10 cellular contexts compared by ENCODE assay signal in the genomic region with DNA sequence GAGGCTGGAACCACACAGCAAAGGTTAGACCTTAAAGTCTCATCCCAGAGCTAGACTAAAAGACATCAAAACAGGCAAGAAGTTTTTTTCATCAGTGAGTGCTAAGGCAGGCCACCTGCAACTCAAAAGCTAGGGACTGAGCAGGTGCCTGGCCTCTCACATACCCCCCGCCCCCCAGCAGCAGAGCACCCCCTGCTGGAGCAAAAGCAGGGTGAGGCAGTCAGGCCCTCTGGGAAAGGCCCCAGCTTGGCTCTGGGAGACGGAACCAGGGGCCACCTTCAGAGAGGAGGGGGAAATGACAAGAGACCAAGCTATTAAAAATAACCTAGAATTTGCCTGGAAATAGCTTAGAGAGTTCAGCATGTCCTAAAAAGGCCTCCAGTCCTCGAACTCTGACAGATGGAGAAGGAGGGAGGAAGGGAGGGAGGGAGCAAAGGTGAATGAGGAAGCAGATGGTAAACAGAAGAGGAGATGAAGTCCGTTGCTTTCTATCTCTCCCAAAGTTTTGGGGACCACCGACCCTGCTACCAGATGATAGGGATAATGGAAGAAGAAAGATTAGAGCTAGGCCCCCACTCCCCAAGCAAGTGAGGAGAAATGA. TPM values are rescaled to one million over a fixed set of nuclear protein-coding genes. Genes with fewer than 3 reads are reported as not detected.
DNase-seq lines count a peak whose midpoint lies in the region; ATAC-seq and TF ChIP-seq lines count a peak whose summit lies in the region.
"Had no signal": no experiment of that assay in that cellular context is flagged by ENCODE, and none has a peak within 500 bp of the region (broad histone marks: within the 10 kb centered on the region; RNA-seq: fewer than 3 reads in every experiment).

No MANE protein-coding gene starts in this region.

- H3K9ac ChIP-seq in mammary epithelial cell (ENCODE audit: insufficient read depth, low read length), result no peak overlapping the region

- POLR2A ChIA-PET in AG04450 (lab: Yijun Ruan, JAX) (interaction anchor here (1.2 kb wide), 1 partner anchor 24 kb away, joined by 3 read pairs; no protein-coding TSS in a partner anchor), HEK293 (lab: Yijun Ruan, JAX) (interaction anchor here (0.6 to 2.4 kb wide), 6 partner anchors 11 to 922 kb away, joined by 3 to 12 read pairs (median 5); partner anchors contain the start of gene CD63)

- no peak overlapping the region for H3K27ac Mint-ChIP-seq in memory B cell

- ATAC-seq in memory B cell (ENCODE audit: low read depth) (peak; percentile 65), HG02981 (IDR thresholded peaks at IDR 0.05; ENCODE audit: unreplicated experiment) (no peak)

- dilution Hi-C loops in mammary epithelial cell (cut with HindIII; ENCODE audit: low sequenced_read_pairs), result no loop called here

- H3K36me3 Mint-ChIP-seq in memory B cell, result no peaks in the 10 kb centered on the region

- H3K9me3 ChIP-seq in AG04450 (ENCODE audit: control insufficient read depth, insufficient read depth, low read length) (no peaks in the 10 kb centered on the region; the same call in 1 of the 2 replicates), HEK293 (ENCODE audit: control insufficient read depth, insufficient read depth, low read depth, low read length) (no peaks in the 10 kb centered on the region), mammary epithelial cell (replicated peaks; ENCODE audit: insufficient read depth, low read length) (no peaks in the 10 kb centered on the region)

- no peaks in the 10 kb centered on the region for H3K9me3 Mint-ChIP-seq in memory B cell

- H3K4me1 ChIP-seq in HEK293 (ENCODE audit: control insufficient read depth, insufficient read depth, low read length) (no peaks in the 10 kb centered on the region; the same call in 1 of the 2 replicates), mammary epithelial cell (ENCODE audit: insufficient read depth, low read length) (peaks cover under 1% of the 10 kb centered on the region)

- no peak for DNase-seq in AG04450 (ENCODE audit: low read depth, low spot score)
- DNase-seq in mammary epithelial cell, result no peak
- no peak for DNase-seq in memory B cell (ENCODE audit: low spot score in 2 of 2)
- DNase-seq in RKO (ENCODE audit: low spot score), result no peak
- DNase-seq in NCI-H2081 treated with DMSO at 0.1 percent for 48 hours (lab: John Stamatoyannopoulos, UW), result no peak
- DNase-seq in dermis blood vessel endothelial cell, result no peak
- DNase-seq: NCI-H2029 treated with DMSO at 0.1 percent for 48 hours; stimulated activated CD4-positive, alpha-beta T cell treated with anti-CD3 and anti-CD28 coated beads, Interleukin-1b, Interleukin-23, amount 100 ng/mL, for 48 hours had no signal

- TF ChIP-seq CTCF in AG04450 (IDR thresholded peaks at IDR 0.05; ENCODE audit: low read depth, low read length), result peak; percentile 41
- peak; percentile 70 for TF ChIP-seq CTCF in HEK293 (tag by site-specific recombination; IDR thresholded peaks at IDR 0.05)
- TF ChIP-seq CTCF in mammary epithelial cell (conservative IDR thresholded peaks at IDR 0.05 in 1 of 2, IDR thresholded peaks at IDR 0.05 in 1 of 2; ENCODE audit: extremely low read depth in 1 of 2, insufficient read depth in 1 of 2, low read depth in 1 of 2, low read length in 2 of 2), result peak; percentile 12 to 35

- H3K79me2 ChIP-seq in mammary epithelial cell (ENCODE audit: insufficient read depth, low read length), result no peaks in the 10 kb centered on the region

- H3K27me3 Mint-ChIP-seq in memory B cell, result peaks cover 12% of the 10 kb centered on the region

- CTCF ChIA-PET in AG04450 (lab: Charles Lee) (interaction anchor here (1.0 to 1.4 kb wide), 3 partner anchors 9 to 87 kb away, joined by 3 to 7 read pairs (median 3); no protein-coding TSS in a partner anchor), HEK293 (lab: Yijun Ruan, JAX) (interaction anchor here (0.6 to 3.5 kb wide), 17 partner anchors 10 to 749 kb away, joined by 3 to 21 read pairs (median 6); partner anchors contain the start of genes BLOC1S1, CD63 and RDH5), mammary epithelial cell (lab: Charles Lee; ENCODE audit: low non-redundant PET) (no interaction called here)

- H3K4me3 ChIP-seq in AG04450 (ENCODE audit: low read depth, low read length) (no peak overlapping the region), HEK293 (ENCODE audit: low read depth, low read length) (no peak overlapping the region), mammary epithelial cell (replicated peaks in 1 of 3; ENCODE audit: insufficient read depth in 1 of 3, low read depth in 2 of 3, low read length in 3 of 3) (no peak overlapping the region)

- BruUV-seq in mammary epithelial cell (replicated peaks; lab: Mats Ljungman, UMichigan), result no TSS peak

- H3K27me3 ChIP-seq in AG04450 (ENCODE audit: control insufficient read depth, insufficient read depth, low read length), result peaks cover 7% of the 10 kb centered on the region
- peaks cover 10% of the 10 kb centered on the region for H3K27me3 ChIP-seq in mammary epithelial cell (ENCODE audit: insufficient read depth, low read length)

- intact Hi-C loops in mammary epithelial cell (cut with micrococcal nuclease), result loop anchor here (5.0 kb wide), 1 partner anchor 289 kb away; no protein-coding TSS in a partner anchor

- H3K4me2 ChIP-seq in mammary epithelial cell (ENCODE audit: insufficient read depth, low read depth, low read length), result no peak overlapping the region

- no peaks in the 10 kb centered on the region for H3K36me3 ChIP-seq in HEK293 (ENCODE audit: control insufficient read depth in 2 of 2, insufficient read depth in 1 of 2, low read length in 2 of 2)
- H3K36me3 ChIP-seq in mammary epithelial cell (ENCODE audit: insufficient read depth, low read length), result no peaks in the 10 kb centered on the region

- no peaks in the 10 kb centered on the region for H4K20me1 ChIP-seq in mammary epithelial cell (ENCODE audit: insufficient read depth, low read length)

- 64% methylated on average over 4 of the region's 5 CpGs for WGBS in mammary epithelial cell (ENCODE audit: low coverage, missing lambda C conversion rate)

- H3K4me3 Mint-ChIP-seq in memory B cell, result peak overlapping the region; percentile 2

- H2AFZ ChIP-seq in mammary epithelial cell (ENCODE audit: low read depth, low read length), result no peak overlapping the region

- in situ Hi-C loops in mammary epithelial cell (cut with MboI; ENCODE audit: low sequenced_read_pairs in 2 of 2), result no loop called here

- H3K27ac ChIP-seq in AG04450 (ENCODE audit: low read depth, low read length) (no peak overlapping the region), HEK293 (ENCODE audit: extremely low read depth, low read depth, low read length) (no peak overlapping the region), mammary epithelial cell (ENCODE audit: insufficient read depth, low read depth, low read length) (no peak overlapping the region)

- H3K4me1 Mint-ChIP-seq in memory B cell, result peaks cover 18% of the 10 kb centered on the region

TF ChIP-seq in HEK293, 187 proteins besides CTCF, POLR2A, EP300 and RAD21 (continues in another document):
- TF ChIP-seq, protein P1, sequence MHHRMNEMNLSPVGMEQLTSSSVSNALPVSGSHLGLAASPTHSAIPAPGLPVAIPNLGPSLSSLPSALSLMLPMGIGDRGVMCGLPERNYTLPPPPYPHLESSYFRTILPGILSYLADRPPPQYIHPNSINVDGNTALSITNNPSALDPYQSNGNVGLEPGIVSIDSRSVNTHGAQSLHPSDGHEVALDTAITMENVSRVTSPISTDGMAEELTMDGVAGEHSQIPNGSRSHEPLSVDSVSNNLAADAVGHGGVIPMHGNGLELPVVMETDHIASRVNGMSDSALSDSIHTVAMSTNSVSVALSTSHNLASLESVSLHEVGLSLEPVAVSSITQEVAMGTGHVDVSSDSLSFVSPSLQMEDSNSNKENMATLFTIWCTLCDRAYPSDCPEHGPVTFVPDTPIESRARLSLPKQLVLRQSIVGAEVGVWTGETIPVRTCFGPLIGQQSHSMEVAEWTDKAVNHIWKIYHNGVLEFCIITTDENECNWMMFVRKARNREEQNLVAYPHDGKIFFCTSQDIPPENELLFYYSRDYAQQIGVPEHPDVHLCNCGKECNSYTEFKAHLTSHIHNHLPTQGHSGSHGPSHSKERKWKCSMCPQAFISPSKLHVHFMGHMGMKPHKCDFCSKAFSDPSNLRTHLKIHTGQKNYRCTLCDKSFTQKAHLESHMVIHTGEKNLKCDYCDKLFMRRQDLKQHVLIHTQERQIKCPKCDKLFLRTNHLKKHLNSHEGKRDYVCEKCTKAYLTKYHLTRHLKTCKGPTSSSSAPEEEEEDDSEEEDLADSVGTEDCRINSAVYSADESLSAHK (tag by site-specific recombination; IDR thresholded peaks at IDR 0.05), result no peak
- no peak for TF ChIP-seq ZNF677 (tag by site-specific recombination; IDR thresholded peaks at IDR 0.05)

RNA-seq across cellular contexts. Expression of gene ITGA7, which starts 1.8 kb away (rescaled TPM):
- polyA plus RNA-seq in AG04450 (2011; rRNA removed) (9.1 and 12.2 TPM in 2 replicates), mammary epithelial cell (0.28 TPM)
- 8.0 and 8.8 TPM in 2 replicates for polyA minus RNA-seq in AG04450 (2011; rRNA and poly(A)+ RNA removed)
- total RNA-seq in mammary epithelial cell (1 to 10 TPM in 1 of 2 donors, under 1 TPM in 1; 0.33 to 2.1 TPM), dermis blood vessel endothelial cell (0.42 and 0.68 TPM in 2 replicates)
- not detected for polyA minus RNA-seq in mammary epithelial cell

RNA-seq across cellular contexts. Expression of gene BLOC1S1, which starts 9.9 kb away (rescaled TPM):
- polyA plus RNA-seq in AG04450 (2011; rRNA removed) (132 and 155 TPM in 2 replicates), mammary epithelial cell (123 TPM)
- polyA minus RNA-seq in AG04450 (2011; rRNA and poly(A)+ RNA removed), result 58.0 and 72.8 TPM in 2 replicates
- total RNA-seq in mammary epithelial cell (10 to 100 TPM; 29.7 to 71.0 TPM), dermis blood vessel endothelial cell (55.8 and 61.2 TPM in 2 replicates)
- 42.0 TPM for polyA minus RNA-seq in mammary epithelial cell

RNA-seq across cellular contexts. Expression of gene RDH5, which starts 14.3 kb away (rescaled TPM):
- polyA plus RNA-seq in AG04450 (2011; rRNA removed) (4.9 and 5.2 TPM in 2 replicates), mammary epithelial cell (2.1 TPM)
- polyA minus RNA-seq in AG04450 (2011; rRNA and poly(A)+ RNA removed), result 4.2 and 7.1 TPM in 2 replicates
- total RNA-seq in mammary epithelial cell (1 to 10 TPM; 2.5 to 4.4 TPM), dermis blood vessel endothelial cell (0.74 and 2.2 TPM in 2 replicates)
- 3.1 TPM for polyA minus RNA-seq in mammary epithelial cell

RNA-seq across cellular contexts. Expression of gene CD63, which starts 22.9 kb away (rescaled TPM):
- polyA plus RNA-seq in AG04450 (2011; rRNA removed) (1,757 and 1,955 TPM in 2 replicates), mammary epithelial cell (822 TPM)
- polyA minus RNA-seq in AG04450 (2011; rRNA and poly(A)+ RNA removed), result 793 and 860 TPM in 2 replicates
- total RNA-seq in mammary epithelial cell (100 to 1,000 TPM; 552 to 814 TPM), dermis blood vessel endothelial cell (752 and 1,427 TPM in 2 replicates)
- 467 TPM for polyA minus RNA-seq in mammary epithelial cell

RNA-seq across cellular contexts. Expression of gene GDF11, which starts 37.0 kb away (rescaled TPM):
- polyA plus RNA-seq in AG04450 (2011; rRNA removed), result 4.2 and 6.7 TPM in 2 replicates
- polyA minus RNA-seq in AG04450 (2011; rRNA and poly(A)+ RNA removed), result 7.5 and 10.6 TPM in 2 replicates
- total RNA-seq in mammary epithelial cell, result 10 to 100 TPM in 1 of 2 donors, 1 to 10 TPM in 1; 2.2 to 11.1 TPM
- 8.1 TPM for polyA plus RNA-seq in mammary epithelial cell
- 7.4 TPM for polyA minus RNA-seq in mammary epithelial cell
- total RNA-seq in dermis blood vessel endothelial cell, result 1.4 and 5.9 TPM in 2 replicates
